In genomic region chr2:48209214-48209885, GRCh38 we compare ENCODE assay signal across 15 cellular contexts.
A peak's percentile ranks its signal among the peaks of the same experiment; 100 is the strongest.
DNase-seq lines count a peak whose midpoint lies in the region; ATAC-seq, FAIRE-seq and TF ChIP-seq lines count a peak whose summit lies in the region.
"Had no signal": no experiment of that assay in that cellular context is flagged by ENCODE, and none has a peak within 500 bp of the region (broad histone marks: within the 10 kb centered on the region; RNA-seq: fewer than 3 reads in every experiment).

No MANE protein-coding gene starts in this region.

- peaks cover 64% of the 10 kb centered on the region for H3K4me1 ChIP-seq in HepG2 (ENCODE audit: insufficient read depth, low read length)
- H3K4me1 ChIP-seq: body of pancreas had no signal

- TF ChIP-seq EP300 in HepG2 (IDR thresholded peaks at IDR 0.05; ENCODE audit: low read depth in 2 of 2, low read length in 2 of 2) (no peak), HepG2 (CRISPR knock-in tag; IDR thresholded peaks at IDR 0.05; ENCODE audit: borderline replicate concordance) (no peak)

- H3K4me1 Mint-ChIP-seq in T-cell = peaks cover 2 to 7% (median 3%) of the 10 kb centered on the region in 3 donors

- H3K27me3 Mint-ChIP-seq in T-cell = no peaks in the 10 kb centered on the region
- H3K27me3 Mint-ChIP-seq: naive thymus-derived CD4-positive, alpha-beta T cell had no signal

- H3K27me3 ChIP-seq in bronchial epithelial cell (ENCODE audit: control insufficient read depth, insufficient read depth, low read length) (no peaks in the 10 kb centered on the region), HepG2 (ENCODE audit: control insufficient read depth in 1 of 2, insufficient read depth in 2 of 2, low read length in 2 of 2) (no peaks in the 10 kb centered on the region)
- H3K27me3 ChIP-seq: body of pancreas had no signal

- H4K20me1 ChIP-seq in HepG2 (ENCODE audit: insufficient read depth, low read length) = no peaks in the 10 kb centered on the region

- DNase-seq in AG10803 (ENCODE audit: low read depth) (peak; percentile 63), HS-5 (ENCODE audit: low read depth) (peak; percentile 45), bronchial epithelial cell (ENCODE audit: low read depth) (peak; percentile 30), HepG2 (ENCODE audit: low spot score) (no peak), T-cell (no peak), GM10266 (ENCODE audit: extremely low spot score) (no peak), NCI-H1436 treated with DMSO at 0.1 percent for 48 hours (lab: John Stamatoyannopoulos, UW) (no peak)
- no peak for DNase-seq in activated naive CD4-positive, alpha-beta T cell treated with anti-CD3 and anti-CD28 coated beads, Interleukin-2, amount 50 U/mL, for 72 hours (ENCODE audit: low spot score in 2 of 2)
- DNase-seq: activated T-cell treated with anti-CD3 and anti-CD28 coated beads, Interleukin-2, amount 50 U/mL, for 48 hours; GOT3; immature natural killer cell; KG1; naive thymus-derived CD4-positive, alpha-beta T cell had no signal

- no peaks in the 10 kb centered on the region for H3K9me3 Mint-ChIP-seq in T-cell
- peaks cover 0 to 4% of the 10 kb centered on the region in 2 donors for H3K9me3 Mint-ChIP-seq in activated naive CD4-positive, alpha-beta T cell treated with anti-CD3 and anti-CD28 coated beads, Interleukin-2, amount 50 U/mL, for 72 hours
- H3K9me3 Mint-ChIP-seq: immature natural killer cell had no signal

- no peaks in the 10 kb centered on the region for H3K79me2 ChIP-seq in HepG2 (ENCODE audit: insufficient read depth, low read length)

- TF ChIP-seq CTCF in AG10803 (conservative IDR thresholded peaks at IDR 0.05; ENCODE audit: low read length) (no peak), bronchial epithelial cell (IDR thresholded peaks at IDR 0.05; ENCODE audit: insufficient read depth, low read length, severe bottlenecking) (no peak), HepG2 (CRISPR knock-in tag; IDR thresholded peaks at IDR 0.05) (no peak), GM10266 (IDR thresholded peaks at IDR 0.05; ENCODE audit: control insufficient read depth, insufficient read depth, low read depth, missing control alignments) (no peak)

- intact Hi-C loops in HepG2 (cut with micrococcal nuclease; ENCODE audit: unreplicated experiment) = no loop called here

- BruUV-seq in HepG2 (replicated peaks; lab: Mats Ljungman, UMichigan) = no TSS peak

- peak overlapping the region in 1 of 2 donors; percentile 23 for H3K27ac Mint-ChIP-seq in T-cell
- H3K27ac Mint-ChIP-seq in activated naive CD4-positive, alpha-beta T cell treated with anti-CD3 and anti-CD28 coated beads, Interleukin-2, amount 50 U/mL, for 72 hours = peak overlapping the region in 1 of 2 donors; percentile 15
- H3K27ac Mint-ChIP-seq: immature natural killer cell; naive thymus-derived CD4-positive, alpha-beta T cell had no signal

- ATAC-seq in HepG2 (no peak), T-cell (replicated peaks in 1 of 4) (no peak)
- no peak for ATAC-seq in activated naive CD4-positive, alpha-beta T cell treated with anti-CD3 and anti-CD28 coated beads, Interleukin-2, amount 50 U/mL, for 72 hours
- ATAC-seq: body of pancreas; naive thymus-derived CD4-positive, alpha-beta T cell had no signal

- H3K9me3 ChIP-seq in HepG2 (ENCODE audit: low read length) = no peaks in the 10 kb centered on the region
- H3K9me3 ChIP-seq: body of pancreas had no signal

- H3K36me3 ChIP-seq in bronchial epithelial cell (ENCODE audit: control insufficient read depth, insufficient read depth, low read length) (no peaks in the 10 kb centered on the region), HepG2 (replicated peaks in 1 of 2; ENCODE audit: control insufficient read depth in 1 of 2, insufficient read depth in 2 of 2, low read length in 2 of 2) (no peaks in the 10 kb centered on the region)

- H3K36me3 Mint-ChIP-seq in T-cell = no peaks in the 10 kb centered on the region
- no peaks in the 10 kb centered on the region for H3K36me3 Mint-ChIP-seq in activated naive CD4-positive, alpha-beta T cell treated with anti-CD3 and anti-CD28 coated beads, Interleukin-2, amount 50 U/mL, for 72 hours
- H3K36me3 Mint-ChIP-seq: immature natural killer cell; naive thymus-derived CD4-positive, alpha-beta T cell had no signal

- no peak for TF ChIP-seq RAD21 in HepG2 (CRISPR knock-in tag; IDR thresholded peaks at IDR 0.05)

- H2AFZ ChIP-seq in HepG2 (ENCODE audit: low read length) = no peak overlapping the region

- no peak for TF ChIP-seq POLR2A in HepG2 (IDR thresholded peaks at IDR 0.05; ENCODE audit: insufficient read depth in 1 of 2, low read depth in 2 of 2, low read length in 2 of 2)

- POLR2A ChIA-PET in HepG2 (lab: Yijun Ruan, JAX) = no interaction called here
- POLR2A ChIA-PET in T-cell (lab: Charles Lee) = interaction anchor here (0.7 kb wide), 2 partner anchors 319 to 406 kb away, joined by 5 to 15 read pairs; no protein-coding TSS in a partner anchor

- no peak overlapping the region for H3K9ac ChIP-seq in HepG2 (ENCODE audit: insufficient read depth, low read depth, low read length)

- H3K4me2 ChIP-seq in HepG2 (ENCODE audit: low read depth, low read length) = no peak overlapping the region

- CTCF ChIA-PET in HepG2 (lab: Yijun Ruan, JAX; ENCODE audit: low intra/inter-chr PET ratio, low total read pairs) (no interaction called here), T-cell (lab: Charles Lee) (no interaction called here)

- H3K27ac ChIP-seq in HepG2 (ENCODE audit: extremely low read length, insufficient read depth, low read length) = no peak overlapping the region
- H3K27ac ChIP-seq: body of pancreas, C4-2B had no signal

- H3K4me3 ChIP-seq in AG10803 (ENCODE audit: low read length) (no peak overlapping the region), bronchial epithelial cell (ENCODE audit: low read depth, low read length) (no peak overlapping the region), HepG2 (replicated peaks in 1 of 3; ENCODE audit: insufficient read depth in 1 of 3, low read depth in 2 of 3, low read length in 3 of 3) (no peak overlapping the region)
- H3K4me3 ChIP-seq: body of pancreas had no signal

- no peak overlapping the region for H3K4me3 Mint-ChIP-seq in T-cell
- H3K4me3 Mint-ChIP-seq: immature natural killer cell; naive thymus-derived CD4-positive, alpha-beta T cell had no signal

- FAIRE-seq in bronchial epithelial cell (lab: Jason Lieb, UNC) = no peak
- no peak for FAIRE-seq in HepG2 (lab: Jason Lieb, UNC)

- in situ Hi-C loops in HepG2 (cut with HindIII; ENCODE audit: extremely low pct_ligation_motif_present, low pct_unique_long_range_greater_than_20kb) = loop anchor here (25.0 kb wide), 1 partner anchor 203 kb away; no protein-coding TSS in a partner anchor

TF ChIP-seq in HepG2, 621 proteins besides CTCF, POLR2A, EP300 and RAD21:
- TF ChIP-seq DPF2 (CRISPR knock-in tag; IDR thresholded peaks at IDR 0.05; ENCODE audit: borderline replicate concordance, low read depth) (no peak), ATF7 (IDR thresholded peaks at IDR 0.05) (peak; percentile 66), ATF7 (CRISPR knock-in tag; IDR thresholded peaks at IDR 0.05) (no peak), CREB1 (IDR thresholded peaks at IDR 0.05) (no peak), CREB1 (CRISPR knock-in tag; IDR thresholded peaks at IDR 0.05) (no peak), MXD4 (CRISPR knock-in tag; IDR thresholded peaks at IDR 0.05) (no peak), MAF1 (CRISPR knock-in tag; IDR thresholded peaks at IDR 0.05; ENCODE audit: borderline replicate concordance) (no peak)

Comparison
In these comparisons a context has a peak if more than half of its experiments do, and no peak if none do; other contexts are left out.
1. DNase-seq: peak in AG10803 (single experiment), HS-5 (single experiment) and bronchial epithelial cell (single experiment); none in HepG2 (single experiment), T-cell (0 of 34), activated naive CD4-positive, alpha-beta T cell treated with anti-CD3 and anti-CD28 coated beads, Interleukin-2, amount 50 U/mL, for 72 hours (0 of 2), GM10266 (single experiment) and NCI-H1436 treated with DMSO at 0.1 percent for 48 hours (single experiment).